In genomic region chrX:150050387-150050786, GRCh38 we compare ENCODE assay signal across 23 cellular contexts.
A peak's percentile ranks its signal among the peaks of the same experiment; 100 is the strongest.
DNase-seq lines count a peak whose midpoint lies in the region; ATAC-seq and TF ChIP-seq lines count a peak whose summit lies in the region.
"Had no signal": no experiment of that assay in that cellular context is flagged by ENCODE, and none has a peak within 500 bp of the region (broad histone marks: within the 10 kb centered on the region; RNA-seq: fewer than 3 reads in every experiment).

No MANE protein-coding gene starts in this region.

- no peak for ATAC-seq in GM21528 (IDR thresholded peaks at IDR 0.05; ENCODE audit: low FRiP score, unreplicated experiment)
- ATAC-seq: activated CD4-positive, CD25-positive, alpha-beta regulatory T cell treated with anti-CD3 and anti-CD28 coated beads, Interleukin-2, amount 50 U/mL, for 24 hours; activated T-cell treated with anti-CD3 and anti-CD28 coated beads, Interleukin-2, amount 50 U/mL, for 4 hours; naive thymus-derived CD8-positive, alpha-beta T cell; psoas muscle; stimulated activated memory B cell treated with anti-CD40 and anti-IgM and Interleukin-4, amounts not matched to agents 10 μg/mL and 1 μg/mL and 100 μg/mL, for 72 hours had no signal

- no CpG with 5 or more reads among the region's 1 CpG for WGBS in endodermal cell (ENCODE audit: insufficient coverage in 1 of 2, insufficient read length in 1 of 2), 2 experiments

- intact Hi-C loops in Calu3 (cut with micrococcal nuclease; ENCODE audit: unreplicated experiment) (loop anchor here (1.0 kb wide), 1 partner anchor 87 kb away; no protein-coding TSS in a partner anchor), CD14-positive monocyte (cut with micrococcal nuclease) (no loop called here)

- in situ Hi-C loops in KBM-7 (cut with MboI; ENCODE audit: low pct_unique_long_range_greater_than_20kb, low sequenced_read_pairs), result no loop called here

- H3K36me3 ChIP-seq in OCI-LY3 (replicated peaks; ENCODE audit: low read depth, low read length), result no peaks in the 10 kb centered on the region
- H3K36me3 ChIP-seq in endodermal cell (ENCODE audit: control insufficient read depth, insufficient read depth, low read length), result no peaks in the 10 kb centered on the region
- H3K36me3 ChIP-seq: upper lobe of left lung had no signal

- H4K20me1 ChIP-seq in OCI-LY3 (ENCODE audit: insufficient read depth, low read length), result no peaks in the 10 kb centered on the region

- no peak overlapping the region for H3K9ac ChIP-seq in OCI-LY3 (ENCODE audit: low read length)
- H3K9ac ChIP-seq in endodermal cell (ENCODE audit: extremely low read depth, low read length, poor library complexity, severe bottlenecking), result no peak overlapping the region

- no peak overlapping the region for H3K4me3 Mint-ChIP-seq in Calu3 (ENCODE audit: low read depth, unreplicated experiment)
- H3K4me3 Mint-ChIP-seq in endodermal cell, result no peak overlapping the region
- H3K4me3 Mint-ChIP-seq in CD14-positive monocyte, result no peak overlapping the region
- H3K4me3 Mint-ChIP-seq: activated T-cell treated with anti-CD3 and anti-CD28 coated beads, Interleukin-2, amount 50 U/mL, for 4 hours; CD4-positive, CD25-positive, alpha-beta regulatory T cell; HFFc6; naive thymus-derived CD8-positive, alpha-beta T cell; stimulated activated memory B cell treated with anti-CD40 and anti-IgM and Interleukin-4, amounts not matched to agents 10 μg/mL and 1 μg/mL and 100 μg/mL, for 72 hours had no signal

- H3K36me3 Mint-ChIP-seq in Calu3 (ENCODE audit: insufficient read depth, unreplicated experiment) (no peaks in the 10 kb centered on the region), endodermal cell (ENCODE audit: low read depth) (no peaks in the 10 kb centered on the region), CD14-positive monocyte (no peaks in the 10 kb centered on the region)
- H3K36me3 Mint-ChIP-seq: CD4-positive, CD25-positive, alpha-beta regulatory T cell had no signal

- H3K4me3 ChIP-seq in OCI-LY3 (ENCODE audit: low read length) (no peak overlapping the region), endodermal cell (ENCODE audit: low read length) (no peak overlapping the region)
- H3K4me3 ChIP-seq: psoas muscle, upper lobe of left lung had no signal

- H3K4me1 ChIP-seq in OCI-LY3 (ENCODE audit: low read length) (no peaks in the 10 kb centered on the region), endodermal cell (ENCODE audit: control insufficient read depth, insufficient read depth, low read length) (no peaks in the 10 kb centered on the region)
- H3K4me1 ChIP-seq: psoas muscle had no signal

- no peak overlapping the region for H2AFZ ChIP-seq in OCI-LY3 (ENCODE audit: low read depth, low read length)

- H3K4me2 ChIP-seq in OCI-LY3 (ENCODE audit: low read length), result no peak overlapping the region

- BruUV-seq in Calu3 (replicated peaks; lab: Mats Ljungman, UMichigan), result no TSS peak

- CTCF ChIA-PET in Calu3 (lab: Charles Lee), result interaction anchor here (0.9 to 1.8 kb wide), 4 partner anchors 13 to 279 kb away, joined by 3 to 9 read pairs (median 6); no protein-coding TSS in a partner anchor

- H3K4me1 Mint-ChIP-seq in Calu3 (ENCODE audit: low read depth, unreplicated experiment) (peaks cover 26% of the 10 kb centered on the region), endodermal cell (no peaks in the 10 kb centered on the region), CD14-positive monocyte (no peaks in the 10 kb centered on the region)
- H3K4me1 Mint-ChIP-seq: CD4-positive, CD25-positive, alpha-beta regulatory T cell; naive thymus-derived CD8-positive, alpha-beta T cell; stimulated activated memory B cell treated with anti-CD40 and anti-IgM and Interleukin-4, amounts not matched to agents 10 μg/mL and 1 μg/mL and 100 μg/mL, for 72 hours had no signal

- TF ChIP-seq CTCF in Calu3 (IDR thresholded peaks at IDR 0.05; ENCODE audit: unreplicated experiment), result no peak
- peak; percentile 26; the same call in 1 of the 2 replicates for TF ChIP-seq CTCF in OCI-LY3 (IDR thresholded peaks at IDR 0.05; ENCODE audit: low read depth, low read length)
- peak; percentile 61 for TF ChIP-seq CTCF in endodermal cell (conservative IDR thresholded peaks at IDR 0.05)
- TF ChIP-seq CTCF in CD14-positive monocyte (IDR thresholded peaks at IDR 0.05), result no peak

- H3K9me3 ChIP-seq in OCI-LY3 (ENCODE audit: insufficient read depth, low read length), result no peaks in the 10 kb centered on the region
- no peaks in the 10 kb centered on the region for H3K9me3 ChIP-seq in endodermal cell (ENCODE audit: control insufficient read depth, low read length)
- H3K9me3 ChIP-seq: psoas muscle, upper lobe of left lung had no signal

- DNase-seq in Calu3 (peak; percentile 14), ELF-1 (ENCODE audit: low read depth, low spot score) (peak; percentile 8), endodermal cell (no peak), CD14-positive monocyte (ENCODE audit: low spot score) (no peak), KBM-7 (no peak)
- DNase-seq: activated gamma-delta T cell treated with Interleukin-2 at 50 U/mL for 16 hours; activated T-cell treated with anti-CD3 and anti-CD28 coated beads, Interleukin-2, amount 50 U/mL, for 4 hours; glutamatergic neuron; HFFc6; kidney; naive thymus-derived CD8-positive, alpha-beta T cell; NCI-H1092 treated with DMSO at 0.1 percent for 48 hours; NCI-H187 treated with DMSO at 0.1 percent for 48 hours; NCI-H526; nucleus accumbens; psoas muscle; stimulated activated CD4-positive, alpha-beta T cell treated with anti-CD3 and anti-CD28 coated beads, Interleukin-4, amount 100 ng/mL, for 4 hours; upper lobe of left lung had no signal

- H3K79me2 ChIP-seq in OCI-LY3 (ENCODE audit: low read length), result no peaks in the 10 kb centered on the region

- H3K27me3 Mint-ChIP-seq in Calu3 (ENCODE audit: unreplicated experiment), result no peaks in the 10 kb centered on the region
- H3K27me3 Mint-ChIP-seq in endodermal cell (ENCODE audit: insufficient read depth), result no peaks in the 10 kb centered on the region
- H3K27me3 Mint-ChIP-seq in CD14-positive monocyte (ENCODE audit: low read depth in 3 of 3), result peaks cover 1 to 4% (median 2%) of the 10 kb centered on the region in 3 donors

- H3K27ac ChIP-seq in OCI-LY3 (ENCODE audit: low read length) (no peak overlapping the region), endodermal cell (ENCODE audit: low read depth, low read length) (no peak overlapping the region)
- H3K27ac ChIP-seq: psoas muscle, upper lobe of left lung had no signal

- H3K27ac Mint-ChIP-seq in Calu3 (ENCODE audit: unreplicated experiment) (peak overlapping the region; percentile 33), endodermal cell (no peak overlapping the region), CD14-positive monocyte (no peak overlapping the region)
- H3K27ac Mint-ChIP-seq: CD4-positive, CD25-positive, alpha-beta regulatory T cell; HFFc6; naive thymus-derived CD8-positive, alpha-beta T cell; stimulated activated memory B cell treated with anti-CD40 and anti-IgM and Interleukin-4, amounts not matched to agents 10 μg/mL and 1 μg/mL and 100 μg/mL, for 72 hours had no signal

- H3K9me3 Mint-ChIP-seq in Calu3 (ENCODE audit: low read depth, unreplicated experiment) (no peaks in the 10 kb centered on the region), endodermal cell (peaks cover 34% of the 10 kb centered on the region), CD14-positive monocyte (peaks cover 0 to 3% (median 0%) of the 10 kb centered on the region in 7 donors)
- H3K9me3 Mint-ChIP-seq: HFFc6; stimulated activated memory B cell treated with anti-CD40 and anti-IgM and Interleukin-4, amounts not matched to agents 10 μg/mL and 1 μg/mL and 100 μg/mL, for 72 hours had no signal

- H3K27me3 ChIP-seq in OCI-LY3 (ENCODE audit: low read depth, low read length) (no peaks in the 10 kb centered on the region), endodermal cell (ENCODE audit: control insufficient read depth, insufficient read depth, low read length, poor library complexity, severe bottlenecking) (no peaks in the 10 kb centered on the region)
- H3K27me3 ChIP-seq: upper lobe of left lung had no signal

Comparison
In these comparisons a context has a peak if more than half of its experiments do, and no peak if none do; other contexts are left out.
1. DNase-seq: peak in Calu3 (single experiment) and ELF-1 (single experiment); none in endodermal cell (single experiment), CD14-positive monocyte (single experiment) and KBM-7 (single experiment).
2. CTCF ChIP-seq: peak in OCI-LY3 (single experiment) and endodermal cell (single experiment); none in Calu3 (single experiment) and CD14-positive monocyte (single experiment).